Comparison of ENCODE assay signal across 31 cellular contexts in the genomic region with DNA sequence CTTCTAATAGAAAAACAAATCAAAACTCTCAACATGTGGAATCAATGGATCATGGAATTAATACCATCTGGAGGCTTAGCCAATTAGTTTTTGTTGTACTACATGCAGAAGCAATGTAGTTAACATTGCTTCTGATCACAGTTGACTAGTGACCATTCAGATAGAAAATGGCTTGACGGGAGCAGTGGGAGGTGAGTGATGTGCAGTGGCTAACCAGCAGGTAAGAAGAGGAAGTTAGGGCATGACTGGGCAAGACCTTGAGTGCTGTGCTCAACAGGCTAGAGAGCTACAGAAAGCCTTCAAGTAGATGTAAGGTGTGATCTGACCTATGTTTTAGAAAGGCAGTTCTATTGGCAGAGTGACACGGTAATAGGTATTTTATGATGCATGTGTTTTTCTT.
DNase-seq lines count a peak whose midpoint lies in the region; ATAC-seq, FAIRE-seq and TF ChIP-seq lines count a peak whose summit lies in the region.
"Had no signal": no experiment of that assay in that cellular context is flagged by ENCODE, and none has a peak within 500 bp of the region (broad histone marks: within the 10 kb centered on the region; RNA-seq: fewer than 3 reads in every experiment).

No MANE protein-coding gene starts in this region.

- 79% methylated on average over 2 of the region's 2 CpGs for WGBS in GM12878 (ENCODE audit: insufficient coverage, insufficient replicate concordance, low lambda C conversion rate, missing lambda C conversion rate)
- no CpG with 5 or more reads among the region's 2 CpGs for WGBS in mesendoderm (ENCODE audit: extremely low coverage, insufficient coverage, low lambda C conversion rate)

- SMC1A ChIA-PET in GM12878 (lab: Charles Lee; ENCODE audit: uncharacterized antibody, unreplicated experiment), result no interaction called here

- H3K27ac Mint-ChIP-seq in activated CD4-positive, alpha-beta T cell treated with anti-CD3 and anti-CD28 coated beads, Interleukin-2, amount 10 ng/mL, durations not matched to agents 7 days and 5 days, result no peak overlapping the region
- no peak overlapping the region for H3K27ac Mint-ChIP-seq in osteocyte (ENCODE audit: unreplicated experiment)
- H3K27ac Mint-ChIP-seq: CD4-positive, alpha-beta T cell had no signal

- no peak overlapping the region for H4K8ac ChIP-seq in mesendoderm (ENCODE audit: low read depth, low read length)

- no peak for TF ChIP-seq RAD21 in GM12878 (IDR thresholded peaks at IDR 0.05; ENCODE audit: insufficient read depth, low read depth, low read length)

- H2AFZ ChIP-seq in GM12878 (ENCODE audit: control insufficient read depth, low read depth, low read length), result no peak overlapping the region

- no peaks in the 10 kb centered on the region for H4K20me1 ChIP-seq in GM12878 (ENCODE audit: control insufficient read depth, insufficient read depth)

- H3K18ac ChIP-seq in mesendoderm (ENCODE audit: low read length), result no peak overlapping the region

- no peaks in the 10 kb centered on the region for H3K4me1 Mint-ChIP-seq in activated CD4-positive, alpha-beta T cell treated with anti-CD3 and anti-CD28 coated beads, Interleukin-2, amount 10 ng/mL, durations not matched to agents 7 days and 5 days
- H3K4me1 Mint-ChIP-seq in osteocyte (ENCODE audit: unreplicated experiment), result peaks cover 19% of the 10 kb centered on the region
- H3K4me1 Mint-ChIP-seq: neural crest cell had no signal

- H4K5ac ChIP-seq in mesendoderm (ENCODE audit: low read length), result no peak overlapping the region

- H2BK15ac ChIP-seq in mesendoderm (replicated peaks; ENCODE audit: low read depth), result no peak overlapping the region

- peak overlapping the region; percentile 31 for H3K4ac ChIP-seq in mesendoderm (ENCODE audit: low read depth, low read length)

- H3K4me1 ChIP-seq in GM12878 (ENCODE audit: control insufficient read depth, insufficient read depth, low read length) (no peaks in the 10 kb centered on the region), mesendoderm (ENCODE audit: control insufficient read depth, low read depth, low read length) (no peaks in the 10 kb centered on the region)
- H3K4me1 ChIP-seq: heart right ventricle, lower lobe of right lung, right lobe of liver had no signal

- peaks cover 14% of the 10 kb centered on the region for H3K36me3 Mint-ChIP-seq in activated CD4-positive, alpha-beta T cell treated with anti-CD3 and anti-CD28 coated beads, Interleukin-2, amount 10 ng/mL, durations not matched to agents 7 days and 5 days (ENCODE audit: low read depth)
- H3K36me3 Mint-ChIP-seq in osteocyte (ENCODE audit: unreplicated experiment), result peaks cover 6% of the 10 kb centered on the region

- no peak overlapping the region for H3K4me3 ChIP-seq in GM12878
- no peak overlapping the region for H3K4me3 ChIP-seq in mesendoderm (ENCODE audit: low read length)
- H3K4me3 ChIP-seq: heart right ventricle, lower lobe of right lung, mucosa of descending colon, right lobe of liver had no signal

- intact Hi-C loops in GM12878 (cut with micrococcal nuclease; ENCODE audit: unreplicated experiment), result no loop called here

- H3K4me2 ChIP-seq in GM12878 (ENCODE audit: control insufficient read depth, insufficient read depth) (no peak overlapping the region), mesendoderm (ENCODE audit: low read length) (no peak overlapping the region)
- H3K4me2 ChIP-seq: KMS-11 had no signal

- BruUV-seq in GM12878 (replicated peaks; lab: Mats Ljungman, UMichigan), result no TSS peak

- no peak for TF ChIP-seq EP300 in GM12878 (IDR thresholded peaks at IDR 0.05; ENCODE audit: borderline replicate concordance in 1 of 2, control insufficient read depth in 1 of 2, low read depth in 2 of 2, low read length in 2 of 2)

- H3K4me3 Mint-ChIP-seq in activated CD4-positive, alpha-beta T cell treated with anti-CD3 and anti-CD28 coated beads, Interleukin-2, amount 10 ng/mL, durations not matched to agents 7 days and 5 days, result no peak overlapping the region
- H3K4me3 Mint-ChIP-seq in osteocyte (ENCODE audit: unreplicated experiment), result no peak overlapping the region
- H3K4me3 Mint-ChIP-seq: CD4-positive, alpha-beta T cell; neural crest cell had no signal

- no peak overlapping the region for H2AK5ac ChIP-seq in mesendoderm (ENCODE audit: low read length)

- peaks cover 0 to 11% of the 10 kb centered on the region in 2 experiments; a peak in 2 of 4 replicates for H3K36me3 ChIP-seq in GM12878 (ENCODE audit: control insufficient read depth in 2 of 2, insufficient read depth in 2 of 2, low read length in 1 of 2)
- peaks cover 2% of the 10 kb centered on the region for H3K36me3 ChIP-seq in mesendoderm (ENCODE audit: control insufficient read depth, insufficient read depth, low read length)

- ATAC-seq in HG02610 (IDR thresholded peaks at IDR 0.05; ENCODE audit: unreplicated experiment) (peak; percentile 77), GM12878 (peak; percentile 75)
- ATAC-seq: heart right ventricle, lower lobe of right lung, mucosa of descending colon, Panc1, right lobe of liver had no signal

- H3K23ac ChIP-seq in mesendoderm (ENCODE audit: low read length), result no peak overlapping the region

- no peaks in the 10 kb centered on the region for H3K9me3 Mint-ChIP-seq in activated CD4-positive, alpha-beta T cell treated with anti-CD3 and anti-CD28 coated beads, Interleukin-2, amount 10 ng/mL, durations not matched to agents 7 days and 5 days
- H3K9me3 Mint-ChIP-seq in osteocyte (ENCODE audit: unreplicated experiment), result no peaks in the 10 kb centered on the region
- H3K9me3 Mint-ChIP-seq: CD4-positive, alpha-beta T cell had no signal

- H3K9me3 ChIP-seq in GM12878 (replicated peaks; ENCODE audit: control insufficient read depth, insufficient read depth, low read length), result peaks cover 2% of the 10 kb centered on the region; the same call in 2 of the 3 replicates
- H3K9me3 ChIP-seq: heart right ventricle, lower lobe of right lung, mucosa of descending colon, right lobe of liver had no signal

- no peak for FAIRE-seq in GM12878 (lab: Jason Lieb, UNC)
- FAIRE-seq: A204.1, colon had no signal

- H2BK5ac ChIP-seq in mesendoderm (ENCODE audit: low read length), result no peak overlapping the region

- H3K79me1 ChIP-seq in mesendoderm (ENCODE audit: low read length), result peaks cover 3% of the 10 kb centered on the region

- RAD21 ChIA-PET in GM12878 (lab: Charles Lee; ENCODE audit: unreplicated experiment), result no interaction called here

- H3K9ac ChIP-seq in GM12878 (ENCODE audit: control insufficient read depth, insufficient read depth, low read length) (no peak overlapping the region), mesendoderm (ENCODE audit: low read length) (no peak overlapping the region)
- H3K9ac ChIP-seq: KMS-11 had no signal

- no peak overlapping the region for H2BK120ac ChIP-seq in mesendoderm (ENCODE audit: low read depth, low read length)

- H3K27me3 ChIP-seq in GM12878 (replicated peaks in 1 of 2; ENCODE audit: control insufficient read depth in 2 of 2, insufficient read depth in 2 of 2, low read length in 1 of 2), result no peaks in the 10 kb centered on the region
- no peaks in the 10 kb centered on the region for H3K27me3 ChIP-seq in mesendoderm (ENCODE audit: insufficient read depth, low read length, poor library complexity)
- H3K27me3 ChIP-seq: heart right ventricle, right lobe of liver had no signal

- H3K27ac ChIP-seq in GM12878 (ENCODE audit: control insufficient read depth, insufficient read depth) (no peak overlapping the region), mesendoderm (ENCODE audit: low read depth, low read length) (no peak overlapping the region)
- H3K27ac ChIP-seq: heart right ventricle, KMS-11, lower lobe of right lung, right lobe of liver had no signal

- H3K27me3 Mint-ChIP-seq in activated CD4-positive, alpha-beta T cell treated with anti-CD3 and anti-CD28 coated beads, Interleukin-2, amount 10 ng/mL, durations not matched to agents 7 days and 5 days, result no peaks in the 10 kb centered on the region
- H3K27me3 Mint-ChIP-seq in osteocyte (ENCODE audit: unreplicated experiment), result no peaks in the 10 kb centered on the region
- H3K27me3 Mint-ChIP-seq: CD4-positive, alpha-beta T cell had no signal

- in situ Hi-C loops in GM12878 (cut with MboI), result no loop called here

- TF ChIP-seq CTCF in GM12878 (IDR thresholded peaks at IDR 0.05 in 2 of 3, conservative IDR thresholded peaks at IDR 0.05 in 1 of 3; ENCODE audit: control insufficient read depth in 2 of 3, extremely low read depth in 1 of 3, insufficient read depth in 1 of 3, low read depth in 3 of 3, low read length in 3 of 3) (no peak), osteocyte (IDR thresholded peaks at IDR 0.05) (no peak)

- no peak for TF ChIP-seq POLR2A in GM12878 (IDR thresholded peaks at IDR 0.05; ENCODE audit: low read depth, low read length)

- H3K79me2 ChIP-seq in GM12878 (ENCODE audit: control insufficient read depth, insufficient read depth, low read length) (no peaks in the 10 kb centered on the region), mesendoderm (ENCODE audit: control insufficient read depth, insufficient read depth, low read length) (peaks cover 1% of the 10 kb centered on the region)

- CTCF ChIA-PET in GM12878 (lab: Yijun Ruan, JAX), result no interaction called here
- CTCF ChIA-PET in activated CD4-positive, alpha-beta T cell treated with anti-CD3 and anti-CD28 coated beads, Interleukin-2, amount 10 ng/mL, durations not matched to agents 7 days and 5 days (lab: Charles Lee), result no interaction called here

- DNase-seq in SKM-1 treated with dmso at 0.1 percent for 144 hours (lab: John Stamatoyannopoulos, UW; ENCODE audit: unreplicated experiment) (peak; percentile 8), SKM-1 (lab: John Stamatoyannopoulos, UW; ENCODE audit: unreplicated experiment) (no peak), GM12878 (ENCODE audit: low read depth, low spot score) (peak; percentile 19), mesendoderm (no peak), osteocyte (ENCODE audit: extremely low spot score, unreplicated experiment) (no peak), T1000 (lab: John Stamatoyannopoulos, UW) (no peak)
- no peak for DNase-seq in activated CD4-positive, alpha-beta T cell treated with anti-CD3 and anti-CD28 coated beads, Interleukin-2, amount 10 ng/mL, durations not matched to agents 7 days and 5 days
- DNase-seq: activated CD4-positive, alpha-beta T cell treated with anti-CD3 and anti-CD28 coated beads, Interleukin-2, amount 50 U/mL, for 48 hours; activated naive CD4-positive, alpha-beta T cell treated with anti-CD3 and anti-CD28 coated beads, Interleukin-2, amount 50 U/mL, for 16 hours; CD4-positive, alpha-beta T cell; effector CD8-positive, alpha-beta T cell; erythroblast; foreskin melanocyte; heart right ventricle; lower lobe of right lung; mucosa of descending colon; NCI-H2171; NCI-H524; NK-92 treated with Interleukin-12 subunit alpha and Interleukin-12 subunit beta, amount 100 ng/mL, for 24 hours; posterior cingulate gyrus; right lobe of liver; SHP77; stimulated activated CD4-positive, alpha-beta T cell treated with anti-CD3 and anti-CD28 coated beads, Interleukin-2, amount 100 ng/mL, for 48 hours; T-helper 9 cell; trophoblast cell had no signal

- no peak overlapping the region for H3K56ac ChIP-seq in mesendoderm (ENCODE audit: low read length)

- POLR2A ChIA-PET in GM12878 (lab: Charles Lee), result no interaction called here
- POLR2A ChIA-PET in activated CD4-positive, alpha-beta T cell treated with anti-CD3 and anti-CD28 coated beads, Interleukin-2, amount 10 ng/mL, durations not matched to agents 7 days and 5 days (lab: Charles Lee), result no interaction called here

TF ChIP-seq in GM12878, 131 proteins besides CTCF, POLR2A, EP300 and RAD21 (continues in another document):
- no peak for TF ChIP-seq KDM1A (IDR thresholded peaks at IDR 0.05; ENCODE audit: borderline replicate concordance)
- no peak for TF ChIP-seq YBX1 (IDR thresholded peaks at IDR 0.05)

Comparison
In these comparisons a context has a peak if more than half of its experiments do, and no peak if none do; other contexts are left out.
1. DNase-seq: peak in SKM-1 treated with dmso at 0.1 percent for 144 hours (single experiment) and GM12878 (single experiment); none in SKM-1 (single experiment), mesendoderm (single experiment), activated CD4-positive, alpha-beta T cell treated with anti-CD3 and anti-CD28 coated beads, Interleukin-2, amount 10 ng/mL, durations not matched to agents 7 days and 5 days (single experiment), osteocyte (single experiment) and T1000 (single experiment).